8 cellular contexts compared by ENCODE assay signal in genomic region chr1:150149490-150150453, GRCh38. TPM values are rescaled to one million over a fixed set of nuclear protein-coding genes. Genes with fewer than 3 reads are reported as not detected.
DNase-seq lines count a peak whose midpoint lies in the region; ATAC-seq, FAIRE-seq and TF ChIP-seq lines count a peak whose summit lies in the region.

PLEKHO1 (plus strand) TSS chr1:150149916; CDS start chr1:150150258, 342 bp downstream.

- peak; percentile 93 for DNase-seq in DMS 273 (lab: John Stamatoyannopoulos, UW; ENCODE audit: unreplicated experiment)
- peak; percentile 86 for DNase-seq in NCI-H146 (lab: John Stamatoyannopoulos, UW)
- DNase-seq in activated CD4-positive, CD25-positive, alpha-beta regulatory T cell (lab: John Stamatoyannopoulos, UW), result peak; percentile 70 to 85 (median 76)
- DNase-seq in bronchial epithelial cell (ENCODE audit: low read depth), result peak; percentile 61
- peak; percentile 88 for DNase-seq in iris pigment epithelial cell (ENCODE audit: low read depth)
- peak; percentile 38 to 70 (median 63) for DNase-seq in stimulated activated CD4-positive, alpha-beta T cell treated with anti-CD3 and anti-CD28 coated beads, Interleukin-12 subunit alpha, Interleukin-12 subunit beta, amount 100 ng/mL, for 48 hours (ENCODE audit: low read depth in 2 of 3, low spot score in 1 of 3)

- no peaks in the 10 kb centered on the region for H3K36me3 ChIP-seq in bronchial epithelial cell (ENCODE audit: control insufficient read depth, insufficient read depth, low read length)

- TF ChIP-seq CTCF in bronchial epithelial cell (IDR thresholded peaks at IDR 0.05; ENCODE audit: insufficient read depth, low read length, severe bottlenecking), result no peak

- FAIRE-seq in bronchial epithelial cell (lab: Jason Lieb, UNC), result no peak

- peak within 1 kb of the TSS; percentile 46 for H3K4me3 ChIP-seq in bronchial epithelial cell (ENCODE audit: low read depth, low read length)

- peak; percentile 46 for ATAC-seq in GM21825 (IDR thresholded peaks at IDR 0.05; ENCODE audit: unreplicated experiment)
- ATAC-seq in GM21723 (IDR thresholded peaks at IDR 0.05; ENCODE audit: unreplicated experiment), result no peak

- no peaks in the 10 kb centered on the region for H3K27me3 ChIP-seq in bronchial epithelial cell (ENCODE audit: control insufficient read depth, insufficient read depth, low read length)

RNA-seq across cellular contexts. Expression of gene PLEKHO1, which starts in this region (rescaled TPM):
- total RNA-seq in bronchial epithelial cell, result 4.5 and 6.1 TPM in 2 replicates
